Comparison of ENCODE assay signal across 25 cellular contexts in the genomic region with DNA sequence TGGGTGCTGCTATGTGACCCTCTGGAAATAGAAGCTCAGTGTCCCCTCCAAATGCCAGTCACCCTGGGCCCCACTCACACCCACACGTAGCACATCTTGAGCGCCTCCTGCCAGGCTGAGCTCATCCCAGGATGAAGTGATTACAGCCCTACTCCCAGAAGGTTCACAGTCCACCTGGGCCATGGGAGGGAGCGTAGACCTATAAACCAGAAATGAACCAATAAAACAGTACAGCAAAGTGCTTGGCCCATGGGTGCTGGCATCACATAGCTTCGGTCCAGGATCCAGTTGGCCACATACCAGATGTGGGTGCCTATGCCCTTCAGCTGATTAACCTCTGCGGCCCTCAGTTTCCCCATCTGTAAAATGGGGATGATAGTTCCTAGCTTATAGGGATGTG. TPM values are rescaled to one million over a fixed set of nuclear protein-coding genes. Genes with fewer than 3 reads are reported as not detected.
"Had no signal": no experiment of that assay in that cellular context is flagged by ENCODE, and none has a peak within 500 bp of the region (broad histone marks: within the 10 kb centered on the region; RNA-seq: fewer than 3 reads in every experiment).

No MANE protein-coding gene starts in this region.

- H3K27ac ChIP-seq: foreskin keratinocyte, lower lobe of right lung, skin epidermis, tibial artery, vagina had no signal

- H3K36me3 Mint-ChIP-seq: WTC11 had no signal

- ATAC-seq: activated CD8-positive, alpha-beta T cell treated with anti-CD3 and anti-CD28 coated beads, Interleukin-2, amount 10 ng/mL, durations not matched to agents 7 days and 5 days; effector memory CD8-positive, alpha-beta T cell; left cardiac atrium had no signal

- H3K4me1 ChIP-seq: foreskin keratinocyte had no signal

- H3K36me3 ChIP-seq: breast epithelium, lower lobe of right lung, tibial artery, vagina had no signal

- H3K4me3 Mint-ChIP-seq: activated CD8-positive, alpha-beta T cell treated with anti-CD3 and anti-CD28 coated beads, Interleukin-2, amount 10 ng/mL, durations not matched to agents 7 days and 5 days; activated naive CD8-positive, alpha-beta T cell treated with anti-CD3 and anti-CD28 coated beads, Interleukin-2, amount 10 ng/mL, durations not matched to agents 7 days and 5 days; effector memory CD8-positive, alpha-beta T cell; WTC11 had no signal

- H3K9me3 Mint-ChIP-seq: activated naive CD8-positive, alpha-beta T cell treated with anti-CD3 and anti-CD28 coated beads, Interleukin-2, amount 10 ng/mL, durations not matched to agents 7 days and 5 days; effector memory CD8-positive, alpha-beta T cell; WTC11 had no signal

- DNase-seq: activated CD4-positive, alpha-beta T cell treated with anti-CD3 and anti-CD28 coated beads for 4 hours; activated CD8-positive, alpha-beta T cell treated with anti-CD3 and anti-CD28 coated beads, Interleukin-2, amount 10 ng/mL, durations not matched to agents 7 days and 5 days; activated gamma-delta T cell treated with Interleukin-2 at 50 U/mL for 16 hours; activated naive CD8-positive, alpha-beta T cell treated with anti-CD3 and anti-CD28 coated beads, Interleukin-2, amount 10 ng/mL, durations not matched to agents 7 days and 5 days; anterior cingulate cortex; cerebellar nuclear complex; dermis blood vessel endothelial cell; effector memory CD8-positive, alpha-beta T cell; glutamatergic neuron; left cardiac atrium; lower lobe of right lung; stimulated activated CD4-positive, alpha-beta T cell treated with anti-CD3 and anti-CD28 coated beads, Interleukin-4, amount 100 ng/mL, for 24 hours; stimulated activated naive CD4-positive, alpha-beta T cell; T-helper 2 cell; tibial artery had no signal

- H3K9me3 ChIP-seq: breast epithelium, lower lobe of right lung, tibial artery, vagina had no signal

- H3K27ac Mint-ChIP-seq: activated CD8-positive, alpha-beta T cell treated with anti-CD3 and anti-CD28 coated beads, Interleukin-2, amount 10 ng/mL, durations not matched to agents 7 days and 5 days; activated naive CD8-positive, alpha-beta T cell treated with anti-CD3 and anti-CD28 coated beads, Interleukin-2, amount 10 ng/mL, durations not matched to agents 7 days and 5 days; effector memory CD8-positive, alpha-beta T cell; progenitor cell of endocrine pancreas had no signal

- H3K4me3 ChIP-seq: breast epithelium, lower lobe of right lung, skin epidermis, tibial artery, vagina had no signal

RNA-seq across cellular contexts. Expression of a gene that starts 2.2 kb away (rescaled TPM):
- total RNA-seq: dermis blood vessel endothelial cell, left cardiac atrium, myocyte, right cardiac atrium, subcutaneous adipose tissue had no signal
- polyA plus RNA-seq: right cardiac atrium had no signal

RNA-seq across cellular contexts. Expression of a gene that starts 7.5 kb away (rescaled TPM):
- total RNA-seq: dermis blood vessel endothelial cell had no signal
- polyA plus RNA-seq: neural cell had no signal
